Comparison of ENCODE assay signal across 28 cellular contexts in the genomic region with DNA sequence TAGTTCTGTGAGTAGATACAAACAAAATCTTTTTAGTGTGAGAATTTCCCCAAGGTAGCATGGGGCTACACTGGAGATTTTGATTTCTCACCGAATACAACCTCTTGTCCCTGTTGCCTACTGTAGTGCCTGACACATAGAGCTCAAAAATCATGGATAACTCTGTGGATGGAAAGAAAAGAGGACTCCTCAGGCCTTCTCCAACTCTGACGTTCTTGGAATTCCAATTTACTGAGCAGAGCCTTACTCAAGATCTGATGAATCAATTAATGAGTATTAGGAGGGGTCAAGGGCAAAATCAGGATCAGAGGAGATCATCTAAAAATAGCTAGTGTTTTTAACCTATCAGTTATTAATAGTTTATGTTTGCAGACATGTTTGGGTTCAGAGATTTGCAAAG. TPM values are rescaled to one million over a fixed set of nuclear protein-coding genes. Genes with fewer than 3 reads are reported as not detected.
"Had no signal": no experiment of that assay in that cellular context is flagged by ENCODE, and none has a peak within 500 bp of the region (broad histone marks: within the 10 kb centered on the region; RNA-seq: fewer than 3 reads in every experiment).

No MANE protein-coding gene starts in this region.

- ATAC-seq: foreskin keratinocyte; left lung; lower lobe of right lung; natural killer cell; stimulated activated naive CD8-positive, alpha-beta T cell treated with anti-CD3 and anti-CD28 coated beads, Interleukin-15, Interleukin-2, amounts not matched to agents 100 U/mL and 50 U/mL, for 24 hours; upper lobe of right lung had no signal

- H3K9me3 ChIP-seq: ovary, thyroid gland, vagina had no signal

- H3K36me3 ChIP-seq: left lung, lower lobe of right lung, ovary, right atrium auricular region, sigmoid colon, suprapubic skin, thyroid gland, upper lobe of right lung, vagina had no signal

- FAIRE-seq: keratinocyte, small intestine had no signal

- H3K27ac ChIP-seq: coronary artery, dorsolateral prefrontal cortex, foreskin keratinocyte, left lung, lower lobe of right lung, ovary, right atrium auricular region, sigmoid colon, suprapubic skin, thyroid gland, upper lobe of right lung, vagina had no signal

- H3K36me3 Mint-ChIP-seq: natural killer cell had no signal

- DNase-seq: dorsolateral prefrontal cortex; effector CD8-positive, alpha-beta T cell; foreskin keratinocyte; immature natural killer cell; left lung; lower lobe of right lung; natural killer cell; ovary; sigmoid colon; small intestine; stimulated activated CD4-positive, alpha-beta T cell treated with anti-CD3 and anti-CD28 coated beads, Interleukin-12 subunit alpha, Interleukin-12 subunit beta, amount 100 ng/mL, for 4 hours; stimulated activated CD4-positive, alpha-beta T cell treated with anti-CD3 and anti-CD28 coated beads, Interleukin-2, amount 100 ng/mL, for 48 hours; stimulated activated naive CD8-positive, alpha-beta T cell treated with anti-CD3 and anti-CD28 coated beads, Interleukin-15, Interleukin-2, amounts not matched to agents 100 U/mL and 50 U/mL, for 24 hours; thyroid gland; upper lobe of right lung had no signal

- H3K4me3 Mint-ChIP-seq: immature natural killer cell, memory B cell, mesothelial cell of epicardium, natural killer cell, neural crest cell had no signal

- H3K4me1 Mint-ChIP-seq: immature natural killer cell, mesothelial cell of epicardium, natural killer cell, neural crest cell had no signal

- H3K27me3 ChIP-seq: dorsolateral prefrontal cortex, left lung, ovary, right atrium auricular region, sigmoid colon, suprapubic skin, thyroid gland, upper lobe of right lung, vagina had no signal

- H3K4me3 ChIP-seq: coronary artery, dorsolateral prefrontal cortex, left lung, lower lobe of right lung, ovary, right atrium auricular region, sigmoid colon, suprapubic skin, thyroid gland, upper lobe of right lung, vagina had no signal

- H3K27me3 Mint-ChIP-seq: memory B cell had no signal

- H3K4me1 ChIP-seq: left lung, lower lobe of right lung, right atrium auricular region, sigmoid colon, suprapubic skin, upper lobe of right lung, vagina had no signal

- H3K27ac Mint-ChIP-seq: immature natural killer cell, memory B cell, mesothelial cell of epicardium, natural killer cell had no signal

RNA-seq across cellular contexts. Expression of gene PYDC2, which starts 46.7 kb away (rescaled TPM):
- total RNA-seq: fibroblast of lung, foreskin keratinocyte, left lung, lower lobe of right lung, mesothelial cell of epicardium, mucosa of gallbladder, myocyte, natural killer cell, neural crest cell, posterior vena cava, right atrium auricular region, sigmoid colon, suprapubic skin, thyroid gland, upper lobe of right lung, vagina had no signal
- polyA plus RNA-seq: esophagus, fibroblast of lung, foreskin keratinocyte, immature natural killer cell, keratinocyte, ovary, sigmoid colon, small intestine had no signal
